ENCODE assay signal across 7 cellular contexts in genomic region chr16:88705076-88705684, GRCh38. TPM values are rescaled to one million over a fixed set of nuclear protein-coding genes. Genes with fewer than 3 reads are reported as not detected.
A peak's percentile ranks its signal among the peaks of the same experiment; 100 is the strongest.
DNase-seq lines count a peak whose midpoint lies in the region; ATAC-seq and TF ChIP-seq lines count a peak whose summit lies in the region.
"Had no signal": no experiment of that assay in that cellular context is flagged by ENCODE, and none has a peak within 500 bp of the region (broad histone marks: within the 10 kb centered on the region; RNA-seq: fewer than 3 reads in every experiment).

No MANE protein-coding gene starts in this region.

- no peaks in the 10 kb centered on the region for H3K27me3 ChIP-seq in DOHH2 (ENCODE audit: control insufficient read depth, low read length)
- no peaks in the 10 kb centered on the region for H3K27me3 ChIP-seq in SJSA1 (replicated peaks)
- H3K27me3 ChIP-seq in gastroesophageal sphincter, result no peaks in the 10 kb centered on the region
- no peaks in the 10 kb centered on the region for H3K27me3 ChIP-seq in testis

- TF ChIP-seq CTCF in DOHH2 (IDR thresholded peaks at IDR 0.05; ENCODE audit: low read depth, low read length, poor library complexity, severe bottlenecking) (no peak), gastroesophageal sphincter (IDR thresholded peaks at IDR 0.05) (no peak), testis (IDR thresholded peaks at IDR 0.05) (no peak), GM13976 (IDR thresholded peaks at IDR 0.05; ENCODE audit: borderline replicate concordance, control extremely low read depth, extremely low read depth, insufficient read depth, missing control alignments) (no peak)

- H3K4me3 ChIP-seq in DOHH2 (ENCODE audit: low read length) (peak overlapping the region; percentile 81), SJSA1 (peak overlapping the region; percentile 84), gastroesophageal sphincter (peak overlapping the region; percentile 71 to 99), testis (peak overlapping the region; percentile 92 to 98)

- peak overlapping the region; percentile 27 for H3K27ac ChIP-seq in DOHH2 (ENCODE audit: low read depth, low read length)
- H3K27ac ChIP-seq in SJSA1, result no peak overlapping the region
- peak overlapping the region; percentile 40 to 93 (median 90) for H3K27ac ChIP-seq in gastroesophageal sphincter
- H3K27ac ChIP-seq in testis, result peak overlapping the region in 1 of 2 donors; percentile 77

- in situ Hi-C loops in GM13976 (cut with MboI; ENCODE audit: low sequenced_read_pairs, unreplicated experiment), result no loop called here

- H3K4me2 ChIP-seq in DOHH2 (ENCODE audit: low read length), result peak overlapping the region; percentile 83

- TF ChIP-seq EP300 in gastroesophageal sphincter (IDR thresholded peaks at IDR 0.05), result no peak

- no peaks in the 10 kb centered on the region for H3K9me3 ChIP-seq in DOHH2 (ENCODE audit: control insufficient read depth, insufficient read depth, low read length)
- H3K9me3 ChIP-seq in SJSA1 (replicated peaks), result no peaks in the 10 kb centered on the region
- no peaks in the 10 kb centered on the region for H3K9me3 ChIP-seq in gastroesophageal sphincter
- H3K9me3 ChIP-seq in testis, result no peaks in the 10 kb centered on the region

- H3K79me2 ChIP-seq in DOHH2 (ENCODE audit: control insufficient read depth, low read length), result peaks cover 88% of the 10 kb centered on the region

- peaks cover 12% of the 10 kb centered on the region; the same call in 1 of the 2 replicates for H4K20me1 ChIP-seq in DOHH2 (ENCODE audit: control insufficient read depth, insufficient read depth, low read depth, low read length)

- DNase-seq in SJSA1 (ENCODE audit: low read depth in 1 of 2, low spot score in 2 of 2) (no peak), testis (no peak), GM13976 (ENCODE audit: low spot score) (no peak), iPS-NIHi11 (ENCODE audit: low spot score) (no peak)

- intact Hi-C loops in testis (cut with DNase I; ENCODE audit: low total_unique reads), result no loop called here

- ATAC-seq in gastroesophageal sphincter, result no peak

- 20 to 22% methylated on average over 1 to 4 of the region's 9 CpGs for WGBS in gastroesophageal sphincter (ENCODE audit: low coverage in 1 of 2), 2 donors
- 13 to 34% methylated on average over 7 to 9 of the region's 9 CpGs for WGBS in testis, 2 donors

- H3F3A ChIP-seq in DOHH2 (ENCODE audit: control insufficient read depth, insufficient read depth), result peaks cover 15% of the 10 kb centered on the region

- H3K36me3 ChIP-seq in DOHH2 (ENCODE audit: control insufficient read depth, low read length) (peaks cover 20% of the 10 kb centered on the region), SJSA1 (peaks cover 38% of the 10 kb centered on the region), gastroesophageal sphincter (peaks cover 0 to 40% of the 10 kb centered on the region in 2 donors), testis (ENCODE audit: low read depth, missing control alignments) (no peaks in the 10 kb centered on the region)

- peaks cover 72% of the 10 kb centered on the region for H3K4me1 ChIP-seq in DOHH2 (ENCODE audit: control insufficient read depth, low read length)
- H3K4me1 ChIP-seq in SJSA1 (replicated peaks), result peaks cover 48% of the 10 kb centered on the region
- peaks cover 0 to 78% (median 27%) of the 10 kb centered on the region in 3 donors for H3K4me1 ChIP-seq in gastroesophageal sphincter
- peaks cover 28% of the 10 kb centered on the region for H3K4me1 ChIP-seq in testis

- no peaks in the 10 kb centered on the region for H3K9me2 ChIP-seq in DOHH2 (replicated peaks; ENCODE audit: control insufficient read depth, low read length)

- TF ChIP-seq POLR2A in gastroesophageal sphincter (IDR thresholded peaks at IDR 0.05), result no peak
- no peak for TF ChIP-seq POLR2A in testis (IDR thresholded peaks at IDR 0.05)

RNA-seq across cellular contexts. Expression of gene RNF166, which starts 1.0 kb away (rescaled TPM):
- total RNA-seq in SJSA1 (2014; rRNA removed; shearing (Covaris generic)), result 25.0 and 32.4 TPM in 2 replicates
- total RNA-seq in gastroesophageal sphincter, result 10 to 100 TPM; 19.5 to 27.8 (median 22.3) TPM
- 10 to 100 TPM; 37.4 to 41.3 TPM for total RNA-seq in testis
- polyA plus RNA-seq in testis (ENCODE audit: insufficient read depth, low read depth, low replicate concordance), result 18.3 TPM

RNA-seq across cellular contexts. Expression of gene CTU2, which starts 1.1 kb away (rescaled TPM):
- 17.9 and 20.4 TPM in 2 replicates for total RNA-seq in SJSA1 (2014; rRNA removed; shearing (Covaris generic))
- total RNA-seq in gastroesophageal sphincter (10 to 100 TPM in 2 of 4 donors, 1 to 10 TPM in 2; 6.0 to 19.9 (median 10.7) TPM), testis (10 to 100 TPM; 24.8 to 25.4 TPM)
- 19.8 TPM for polyA plus RNA-seq in testis (ENCODE audit: insufficient read depth, low read depth, low replicate concordance)

RNA-seq across cellular contexts. Expression of gene SNAI3, which starts 18.9 kb away (rescaled TPM):
- 0.05 TPM in 1 of 2 replicates, not detected in the other for total RNA-seq in SJSA1 (2014; rRNA removed; shearing (Covaris generic))
- total RNA-seq in gastroesophageal sphincter (1 to 10 TPM in 2 of 4 donors, under 1 TPM in 1, not detected in 1; 0.39 to 1.7 (median 1.1) TPM), testis (1 to 10 TPM; 2.5 to 3.0 TPM)
- polyA plus RNA-seq in testis (ENCODE audit: insufficient read depth, low read depth, low replicate concordance), result 1.3 TPM
- total RNA-seq: SK-MEL-5 had no signal

RNA-seq across cellular contexts. Expression of gene MVD, which starts 42.3 kb away (rescaled TPM):
- total RNA-seq in SJSA1 (2014; rRNA removed; shearing (Covaris generic)), result 38.4 and 42.6 TPM in 2 replicates
- total RNA-seq in gastroesophageal sphincter (10 to 100 TPM; 21.3 to 30.3 (median 26.6) TPM), testis (10 to 100 TPM; 46.6 to 56.1 TPM)
- 100 TPM for polyA plus RNA-seq in testis (ENCODE audit: insufficient read depth, low read depth, low replicate concordance)

RNA-seq across cellular contexts. Expression of gene CYBA, which starts 54.3 kb away (rescaled TPM):
- total RNA-seq in SJSA1 (2014; rRNA removed; shearing (Covaris generic)), result not detected in 2 replicates
- total RNA-seq in gastroesophageal sphincter (100 to 1,000 TPM in 1 of 4 donors, 10 to 100 TPM in 3; 19.9 to 135 (median 79.1) TPM), testis (10 to 100 TPM; 11.7 to 34.9 TPM)
- polyA plus RNA-seq in testis (ENCODE audit: insufficient read depth, low read depth, low replicate concordance), result 40.0 TPM
